ENCODE assay signal across 28 cellular contexts in the genomic region with DNA sequence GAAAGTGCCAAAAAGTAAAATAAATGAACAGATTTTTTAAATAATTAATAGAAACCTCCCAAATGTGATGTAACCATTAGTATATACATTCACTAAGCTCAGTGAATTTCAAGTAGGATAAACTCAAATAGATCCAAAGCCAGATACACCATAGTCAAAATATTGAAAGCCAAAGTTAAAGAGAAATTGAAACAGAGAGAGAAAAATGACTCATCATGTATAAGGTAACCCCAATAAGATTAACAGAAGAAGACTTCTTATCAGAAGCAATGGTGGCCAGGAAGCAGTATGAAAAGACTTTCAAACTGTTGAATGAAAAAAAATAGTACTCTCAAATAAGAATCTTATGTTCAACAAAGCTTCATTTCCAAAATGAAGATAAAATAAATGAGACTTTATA.
DNase-seq lines count a peak whose midpoint lies in the region; ATAC-seq and TF ChIP-seq lines count a peak whose summit lies in the region.
"Had no signal": no experiment of that assay in that cellular context is flagged by ENCODE, and none has a peak within 500 bp of the region (broad histone marks: within the 10 kb centered on the region; RNA-seq: fewer than 3 reads in every experiment).

No MANE protein-coding gene starts in this region.

- H3K36me3 ChIP-seq in adrenal gland (replicated peaks in 1 of 2), result no peaks in the 10 kb centered on the region
- H3K36me3 ChIP-seq: BLaER1, SJCRH30, tibial artery had no signal

- no peak overlapping the region for H3K4me3 ChIP-seq in adrenal gland
- H3K4me3 ChIP-seq: BLaER1, GM12878, SJCRH30, tibial artery had no signal

- ATAC-seq in GM19395 (IDR thresholded peaks at IDR 0.05; ENCODE audit: unreplicated experiment) (peak; percentile 66), HG02852 (IDR thresholded peaks at IDR 0.05; ENCODE audit: unreplicated experiment) (peak; percentile 84), HG03565 (IDR thresholded peaks at IDR 0.05; ENCODE audit: unreplicated experiment) (peak; percentile 46)
- ATAC-seq: activated naive CD8-positive, alpha-beta T cell treated with anti-CD3 and anti-CD28 coated beads, Interleukin-2, amount 50 U/mL, for 24 hours; GM12878; HCT116; left lobe of liver had no signal

- DNase-seq in NCI-H1417 (lab: John Stamatoyannopoulos, UW), result no peak
- no peak for DNase-seq in activated T-cell treated with anti-CD3 and anti-CD28 coated beads, Interleukin-2, amount 50 U/mL, for 48 hours
- no peak for DNase-seq in cerebellar nuclear complex (lab: John Stamatoyannopoulos, UW)
- no peak for DNase-seq in adrenal gland
- DNase-seq: activated CD4-positive, alpha-beta T cell treated with anti-CD3 and anti-CD28 coated beads, Interleukin-2, amount 50 U/mL, for 1 hour; activated CD4-positive, CD25-positive, alpha-beta regulatory T cell; activated naive CD8-positive, alpha-beta T cell treated with anti-CD3 and anti-CD28 coated beads, Interleukin-2, amount 50 U/mL, for 24 hours; activated T-cell treated with anti-CD3 and anti-CD28 coated beads, Interleukin-2, amount 50 U/mL, for 24 hours; caudate nucleus; cortex of kidney; DMS153; effector memory CD4-positive, alpha-beta T cell; NCI-H146; NCI-H446; NCI-H82; nephron progenitor cell; RPMI8226; SJCRH30; stimulated activated CD4-positive, alpha-beta T cell treated with anti-CD3 and anti-CD28 coated beads, Interleukin-4, amount 100 ng/mL, for 1 hour; T1000; tibial artery had no signal

- no peak overlapping the region for H3K27ac ChIP-seq in adrenal gland
- H3K27ac ChIP-seq: BLaER1, SJCRH30, tibial artery had no signal

- TF ChIP-seq POLR2A in adrenal gland (IDR thresholded peaks at IDR 0.05), result no peak

- no peaks in the 10 kb centered on the region for H3K4me1 ChIP-seq in adrenal gland (replicated peaks in 1 of 2)
- H3K4me1 ChIP-seq: BLaER1, tibial artery had no signal

- H3K9me3 ChIP-seq in adrenal gland (replicated peaks in 1 of 3), result no peaks in the 10 kb centered on the region
- H3K9me3 ChIP-seq: BLaER1, SJCRH30, tibial artery had no signal

- intact Hi-C loops in adrenal gland (cut with DNase I), result no loop called here

- H3K27me3 ChIP-seq in adrenal gland, result no peaks in the 10 kb centered on the region
- H3K27me3 ChIP-seq: BLaER1, SJCRH30, tibial artery had no signal

- no peak for TF ChIP-seq CTCF in adrenal gland (IDR thresholded peaks at IDR 0.05)
